ENCODE assay signal across 14 cellular contexts in the genomic region with DNA sequence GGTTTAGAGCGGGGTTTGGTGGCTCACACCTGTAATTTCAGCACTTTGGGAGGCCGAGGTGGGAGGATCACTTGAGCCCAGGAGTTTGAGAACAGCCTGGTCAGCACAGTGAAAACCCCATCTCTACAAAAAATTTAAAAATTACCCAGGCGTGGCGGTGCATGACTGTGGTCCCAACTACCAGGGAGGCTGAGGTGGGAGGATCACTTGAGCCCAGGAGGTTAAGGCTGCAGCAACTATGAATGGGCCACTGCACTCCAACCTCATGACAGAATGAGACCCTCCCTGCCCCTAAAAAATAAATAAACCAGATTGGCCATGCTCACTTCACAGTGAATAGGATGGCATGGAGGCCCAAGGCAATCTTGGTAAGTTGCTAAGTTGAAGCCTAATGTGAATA.
DNase-seq lines count a peak whose midpoint lies in the region; ATAC-seq and TF ChIP-seq lines count a peak whose summit lies in the region.
"Had no signal": no experiment of that assay in that cellular context is flagged by ENCODE, and none has a peak within 500 bp of the region (broad histone marks: within the 10 kb centered on the region; RNA-seq: fewer than 3 reads in every experiment).

No MANE protein-coding gene starts in this region.

- TF ChIP-seq CTCF in C4-2B (conservative IDR thresholded peaks at IDR 0.05), result no peak
- no peak for TF ChIP-seq CTCF in dorsolateral prefrontal cortex (IDR thresholded peaks at IDR 0.05 in 54 of 56, conservative IDR thresholded peaks at IDR 0.05 in 2 of 56; ENCODE audit: low read depth in 1 of 56, partially characterized antibody in 56 of 56)
- no peak for TF ChIP-seq CTCF in smooth muscle cell (IDR thresholded peaks at IDR 0.05; ENCODE audit: borderline replicate concordance, insufficient read depth, poor library complexity, severe bottlenecking)
- no peak for TF ChIP-seq CTCF in GM20000 (IDR thresholded peaks at IDR 0.05; ENCODE audit: extremely low read depth, missing control alignments)
- TF ChIP-seq CTCF in A673 (conservative IDR thresholded peaks at IDR 0.05; ENCODE audit: low read depth, low read length), result no peak

- H3K9me3 ChIP-seq in BLaER1 (no peaks in the 10 kb centered on the region), smooth muscle cell (replicated peaks; ENCODE audit: low read depth) (no peaks in the 10 kb centered on the region), A673 (ENCODE audit: low read depth, low read length, poor library complexity, severe bottlenecking) (no peaks in the 10 kb centered on the region)

- POLR2A ChIA-PET in A673 (lab: Charles Lee; ENCODE audit: low non-redundant PET), result no interaction called here

- H3K27ac ChIP-seq in BLaER1 (no peak overlapping the region), C4-2B (peak overlapping the region; percentile 79), dorsolateral prefrontal cortex (peak overlapping the region in 36 of 59 donors; percentile 33 to 93 (median 84)), smooth muscle cell (ENCODE audit: low read depth) (peak overlapping the region; percentile 67), A673 (ENCODE audit: low read depth, low read length, poor library complexity, severe bottlenecking) (no peak overlapping the region)

- no peak overlapping the region for H2AFZ ChIP-seq in smooth muscle cell (ENCODE audit: low read depth)

- H4K20me1 ChIP-seq in BLaER1 (no peaks in the 10 kb centered on the region), smooth muscle cell (ENCODE audit: low read depth) (no peaks in the 10 kb centered on the region)

- no TSS peak for BruUV-seq in A673 (replicated peaks; lab: Mats Ljungman, UMichigan)

- peaks cover 35% of the 10 kb centered on the region for H3F3A ChIP-seq in smooth muscle cell (ENCODE audit: low read depth)

- peaks cover 28% of the 10 kb centered on the region for H3K4me1 ChIP-seq in BLaER1
- peaks cover 37% of the 10 kb centered on the region for H3K4me1 ChIP-seq in smooth muscle cell (ENCODE audit: low read depth)
- H3K4me1 ChIP-seq in A673 (ENCODE audit: insufficient read depth, low read length, poor library complexity, severe bottlenecking), result peaks cover 13% of the 10 kb centered on the region

- 82% methylated on average over 4 of the region's 4 CpGs for WGBS in smooth muscle cell (ENCODE audit: low lambda C conversion rate)

- H3K36me3 ChIP-seq in BLaER1 (no peaks in the 10 kb centered on the region), smooth muscle cell (ENCODE audit: low read depth) (no peaks in the 10 kb centered on the region), A673 (ENCODE audit: insufficient read depth, low read length, poor library complexity, severe bottlenecking) (no peaks in the 10 kb centered on the region)

- intact Hi-C loops in dorsolateral prefrontal cortex (cut with DNase I) (loop anchor here (5.0 to 10.0 kb wide), 4 partner anchors 48 to 321 kb away; no protein-coding TSS in a partner anchor), A673 (cut with micrococcal nuclease; ENCODE audit: unreplicated experiment) (no loop called here)

- H3K79me2 ChIP-seq in smooth muscle cell (ENCODE audit: low read depth), result no peaks in the 10 kb centered on the region

- no peak overlapping the region for H3K9ac ChIP-seq in BLaER1
- no peak overlapping the region for H3K9ac ChIP-seq in smooth muscle cell (ENCODE audit: low read depth)

- H3K27me3 ChIP-seq in BLaER1, result no peaks in the 10 kb centered on the region; the same call in 1 of the 2 replicates
- H3K27me3 ChIP-seq in dorsolateral prefrontal cortex, result no peaks in the 10 kb centered on the region
- no peaks in the 10 kb centered on the region for H3K27me3 ChIP-seq in smooth muscle cell (ENCODE audit: low read depth)
- no peaks in the 10 kb centered on the region for H3K27me3 ChIP-seq in A673 (replicated peaks; ENCODE audit: insufficient read depth, low read depth, low read length, poor library complexity)

- CTCF ChIA-PET in A673 (lab: Charles Lee), result no interaction called here

- DNase-seq in dorsolateral prefrontal cortex (no peak), smooth muscle cell (lab: John Stamatoyannopoulos, UW; ENCODE audit: unreplicated experiment) (no peak), GM20000 (ENCODE audit: low spot score) (no peak), A673 (ENCODE audit: low spot score) (no peak), Ammon's horn (ENCODE audit: low spot score) (no peak)
- DNase-seq: AML-193; CD8-positive, alpha-beta T cell; COR-L47; GF-D8; GOT3; H9 had no signal

- no peak overlapping the region for H3K4me3 ChIP-seq in BLaER1
- H3K4me3 ChIP-seq in dorsolateral prefrontal cortex, result no peak overlapping the region
- H3K4me3 ChIP-seq in smooth muscle cell, result no peak overlapping the region
- no peak overlapping the region for H3K4me3 ChIP-seq in A673 (ENCODE audit: low read depth, low read length, poor library complexity, severe bottlenecking)

- ATAC-seq in HG02678 (IDR thresholded peaks at IDR 0.05; ENCODE audit: unreplicated experiment), result no peak
- ATAC-seq: CD8-positive, alpha-beta T cell had no signal

- H3K4me2 ChIP-seq in BLaER1 (peak overlapping the region; percentile 65), smooth muscle cell (peak overlapping the region; percentile 57)

Comparison
In these comparisons a context has a peak if more than half of its experiments do, and no peak if none do; other contexts are left out.
1. H3K27ac ChIP-seq: peak in C4-2B (single experiment), dorsolateral prefrontal cortex (36 of 59) and smooth muscle cell (single experiment); none in BLaER1 (single experiment) and A673 (single experiment).